ENCODE assay signal across 18 cellular contexts in the genomic region with DNA sequence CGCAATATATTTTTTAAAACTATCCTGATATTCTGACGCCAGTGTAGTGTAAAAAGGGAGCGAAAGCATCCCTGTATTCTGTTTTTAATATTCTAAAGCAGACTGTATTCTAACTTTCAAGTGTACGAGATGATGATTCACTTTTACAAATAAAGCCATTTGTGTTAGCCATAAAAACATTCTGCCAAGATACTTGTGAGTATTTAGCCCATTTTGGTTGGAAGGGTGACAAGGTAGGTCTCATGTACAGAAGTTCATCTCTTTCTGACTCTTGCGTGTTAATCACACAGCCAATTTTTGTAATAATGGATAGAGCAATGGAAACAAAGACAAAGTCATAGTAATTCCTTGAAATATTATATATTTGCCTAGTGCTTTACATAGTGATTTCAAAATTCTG.
"Had no signal": no experiment of that assay in that cellular context is flagged by ENCODE, and none has a peak within 500 bp of the region (broad histone marks: within the 10 kb centered on the region; RNA-seq: fewer than 3 reads in every experiment).

No MANE protein-coding gene starts in this region.

- H3K36me3 ChIP-seq: colonic mucosa, prostate gland, transverse colon, vagina had no signal

- H3K27me3 ChIP-seq: colonic mucosa, transverse colon, vagina had no signal

- H3K27ac Mint-ChIP-seq: activated naive CD4-positive, alpha-beta T cell treated with anti-CD3 and anti-CD28 coated beads for 36 hours; activated naive CD8-positive, alpha-beta T cell treated with anti-CD3 and anti-CD28 coated beads, Interleukin-2, amount 50 U/mL, for 24 hours; activated T-helper 17 cell treated with anti-CD3 and anti-CD28 coated beads, Interleukin-2, amount 50 U/mL, for 72 hours; nephron progenitor cell had no signal

- H3K4me3 Mint-ChIP-seq: activated naive CD4-positive, alpha-beta T cell treated with anti-CD3 and anti-CD28 coated beads for 36 hours; activated naive CD8-positive, alpha-beta T cell treated with anti-CD3 and anti-CD28 coated beads, Interleukin-2, amount 50 U/mL, for 24 hours; activated T-helper 17 cell treated with anti-CD3 and anti-CD28 coated beads, Interleukin-2, amount 50 U/mL, for 72 hours; nephron progenitor cell had no signal

- H3K4me3 ChIP-seq: colonic mucosa, prostate gland, transverse colon, vagina had no signal

- H3K4me1 ChIP-seq: colonic mucosa, prostate gland, transverse colon, vagina had no signal

- H3K9me3 Mint-ChIP-seq: activated naive CD4-positive, alpha-beta T cell treated with anti-CD3 and anti-CD28 coated beads for 36 hours; activated naive CD8-positive, alpha-beta T cell treated with anti-CD3 and anti-CD28 coated beads, Interleukin-2, amount 50 U/mL, for 24 hours; activated T-helper 17 cell treated with anti-CD3 and anti-CD28 coated beads, Interleukin-2, amount 50 U/mL, for 72 hours; nephron progenitor cell had no signal

- H3K9me3 ChIP-seq: colonic mucosa, prostate gland, transverse colon, vagina had no signal

- ATAC-seq: activated naive CD8-positive, alpha-beta T cell treated with anti-CD3 and anti-CD28 coated beads, Interleukin-2, amount 50 U/mL, for 24 hours; activated T-helper 17 cell treated with anti-CD3 and anti-CD28 coated beads, Interleukin-2, amount 50 U/mL, for 72 hours; right cardiac atrium had no signal

- H3K27ac ChIP-seq: colonic mucosa, prostate gland, transverse colon, vagina, VCaP had no signal

- DNase-seq: activated CD4-positive, alpha-beta T cell treated with anti-CD3 and anti-CD28 coated beads, Interleukin-2, amount 50 U/mL, for 48 hours; activated naive CD4-positive, alpha-beta T cell treated with anti-CD3 and anti-CD28 coated beads for 36 hours; activated naive CD8-positive, alpha-beta T cell treated with anti-CD3 and anti-CD28 coated beads, Interleukin-2, amount 50 U/mL, for 24 hours; colonic mucosa; foreskin melanocyte; kidney glomerular epithelial cell; nephron progenitor cell; right cardiac atrium; small intestine; stimulated activated CD4-positive, alpha-beta T cell treated with anti-CD3 and anti-CD28 coated beads, Interleukin-4, amount 100 ng/mL, for 24 hours; stimulated activated CD8-positive, alpha-beta memory T cell treated with anti-CD3 and anti-CD28 coated beads, Interleukin-4, amount 100 ng/mL, for 48 hours; stimulated activated naive CD4-positive, alpha-beta T cell treated with Interleukin-2 at 50 U/mL for 16 hours; T1000; transverse colon had no signal

- H3K4me1 Mint-ChIP-seq: activated naive CD8-positive, alpha-beta T cell treated with anti-CD3 and anti-CD28 coated beads, Interleukin-2, amount 50 U/mL, for 24 hours; activated T-helper 17 cell treated with anti-CD3 and anti-CD28 coated beads, Interleukin-2, amount 50 U/mL, for 72 hours had no signal
